ENCODE assay signal across 1 cellular context in the genomic region with DNA sequence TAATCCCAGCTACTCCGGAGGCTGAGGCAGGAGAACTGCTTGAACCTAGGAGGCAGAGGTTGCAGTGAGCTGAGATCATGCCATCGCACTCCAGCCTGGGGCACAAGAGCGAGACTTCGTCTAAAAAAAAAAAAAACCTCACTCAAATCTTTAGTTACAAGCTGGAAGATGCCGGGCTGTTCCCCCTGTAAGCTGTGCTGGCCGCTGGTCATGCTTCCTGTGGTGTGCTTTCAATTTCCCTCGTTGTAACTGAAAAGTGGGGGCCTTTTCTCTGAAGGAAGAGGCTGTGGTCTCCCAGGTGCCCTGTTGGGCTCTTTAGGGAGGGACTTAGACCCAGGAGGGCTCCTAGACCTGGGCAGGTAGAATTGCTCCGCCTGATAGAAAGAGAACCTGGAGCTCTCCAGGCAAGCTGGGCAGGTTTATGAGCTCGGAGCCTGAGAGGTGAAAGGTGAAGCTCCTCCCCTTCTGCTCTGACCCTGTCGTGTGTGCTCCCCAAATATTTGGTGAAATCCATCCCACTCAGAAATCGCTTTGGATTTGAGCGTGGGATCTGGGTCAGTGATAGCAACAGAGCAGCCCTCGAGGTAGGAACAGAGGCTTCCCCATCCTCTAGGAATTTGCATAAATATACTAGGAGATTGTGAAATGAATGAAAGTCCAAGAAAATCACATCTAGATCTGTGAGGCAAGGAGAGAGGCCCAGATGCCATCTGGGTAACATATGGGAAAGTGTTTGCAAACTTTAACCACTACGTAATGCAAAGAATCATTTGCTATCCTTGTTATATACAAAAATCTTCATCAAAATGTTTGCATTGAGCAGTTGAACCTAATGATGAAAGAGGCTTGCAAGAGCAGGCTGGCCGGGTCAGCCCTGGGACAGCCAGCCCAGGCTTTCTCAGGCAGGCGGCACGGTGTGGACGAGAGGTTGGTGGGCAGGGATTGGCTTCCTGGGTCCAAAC.
TF ChIP-seq lines count a peak whose summit lies in the region.

No MANE protein-coding gene starts in this region.

TF ChIP-seq in liver, 16 proteins besides CTCF, POLR2A, EP300 and RAD21:
- TF ChIP-seq HNF4A (conservative IDR thresholded peaks at IDR 0.05) (peak; percentile 80 to 85), RXRA (IDR thresholded peaks at IDR 0.05) (peak; percentile 63 to 73), JUND (IDR thresholded peaks at IDR 0.05) (peak in 1 of 2 donors; percentile 3), REST (IDR thresholded peaks at IDR 0.05) (peak; percentile 71), NR2F2 (IDR thresholded peaks at IDR 0.05) (peak; percentile 41), FOXA1 (IDR thresholded peaks at IDR 0.05) (no peak), EGR1 (IDR thresholded peaks at IDR 0.05; ENCODE audit: low read depth in 2 of 2) (peak in 1 of 2 donors; percentile 38), HNF4G (IDR thresholded peaks at IDR 0.05) (peak; percentile 74), FOXA2 (IDR thresholded peaks at IDR 0.05) (no peak), SP1 (IDR thresholded peaks at IDR 0.05) (peak; percentile 57), YY1 (IDR thresholded peaks at IDR 0.05) (no peak)
- TF ChIP-seq, protein P1, sequence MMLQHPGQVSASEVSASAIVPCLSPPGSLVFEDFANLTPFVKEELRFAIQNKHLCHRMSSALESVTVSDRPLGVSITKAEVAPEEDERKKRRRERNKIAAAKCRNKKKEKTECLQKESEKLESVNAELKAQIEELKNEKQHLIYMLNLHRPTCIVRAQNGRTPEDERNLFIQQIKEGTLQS (IDR thresholded peaks at IDR 0.05): no peak
